ENCODE assay signal across 36 cellular contexts in genomic region chr19:13981021-13981420, GRCh38. TPM values are rescaled to one million over a fixed set of nuclear protein-coding genes. Genes with fewer than 3 reads are reported as not detected.
DNase-seq lines count a peak whose midpoint lies in the region; ATAC-seq, FAIRE-seq and TF ChIP-seq lines count a peak whose summit lies in the region.
"Had no signal": no experiment of that assay in that cellular context is flagged by ENCODE, and none has a peak within 500 bp of the region (broad histone marks: within the 10 kb centered on the region; RNA-seq: fewer than 3 reads in every experiment).

No MANE protein-coding gene starts in this region.

- H4K20me1 ChIP-seq in K562 (replicated peaks; ENCODE audit: control insufficient read depth, insufficient read depth, low read length), result no peaks in the 10 kb centered on the region
- no peaks in the 10 kb centered on the region for H4K20me1 ChIP-seq in osteoblast (ENCODE audit: insufficient read depth, low read length)
- H4K20me1 ChIP-seq in PC-9 (ENCODE audit: insufficient read depth), result peaks cover 3% of the 10 kb centered on the region; the same call in 1 of the 2 replicates

- 0 out of 2 replicates have a peak, but pooled peaks cover 2% of the 10 kb centered on the region for H3F3A ChIP-seq in PC-9 (ENCODE audit: insufficient read depth, low read depth)

- H3K79me2 ChIP-seq in K562 (ENCODE audit: control insufficient read depth, insufficient read depth, low read length) (no peaks in the 10 kb centered on the region), osteoblast (ENCODE audit: insufficient read depth, low read length) (no peaks in the 10 kb centered on the region), PC-9 (ENCODE audit: low read depth) (no peaks in the 10 kb centered on the region)

- H3K9me2 ChIP-seq in PC-9 (ENCODE audit: insufficient read depth), result no peaks in the 10 kb centered on the region

- H3K4me2 ChIP-seq in K562 (ENCODE audit: insufficient read depth, low read length), result no peak overlapping the region
- no peak overlapping the region for H3K4me2 ChIP-seq in osteoblast (ENCODE audit: insufficient read depth, low read length)
- no peak overlapping the region for H3K4me2 ChIP-seq in PC-9
- H3K4me2 ChIP-seq: A549 had no signal

- no peaks in the 10 kb centered on the region for H3K27me3 ChIP-seq in CD8-positive, alpha-beta memory T cell (ENCODE audit: insufficient read depth, low read length, poor library complexity, severe bottlenecking)
- H3K27me3 ChIP-seq in K562 (ENCODE audit: control insufficient read depth in 2 of 2, insufficient read depth in 2 of 2, low read length in 2 of 2) (no peaks in the 10 kb centered on the region), osteoblast (ENCODE audit: insufficient read depth, low read length) (no peaks in the 10 kb centered on the region), PC-9 (ENCODE audit: insufficient read depth, low read depth) (no peaks in the 10 kb centered on the region)
- H3K27me3 ChIP-seq: ascending aorta, cardiac muscle cell, colonic mucosa, right lobe of liver, spleen had no signal

- H3K27me3 Mint-ChIP-seq in activated CD4-positive, alpha-beta T cell treated with anti-CD3 and anti-CD28 coated beads, Interleukin-2, amount 10 ng/mL, durations not matched to agents 7 days and 5 days, result no peaks in the 10 kb centered on the region
- H3K27me3 Mint-ChIP-seq in CD8-positive, alpha-beta memory T cell, result no peaks in the 10 kb centered on the region
- H3K27me3 Mint-ChIP-seq: activated naive CD8-positive, alpha-beta T cell; activated T-helper 17 cell treated with anti-CD3 and anti-CD28 coated beads, Interleukin-2, amount 50 U/mL, for 72 hours; stimulated activated naive CD8-positive, alpha-beta T cell treated with anti-CD3 and anti-CD28 coated beads, Interleukin-15, Interleukin-2, amounts not matched to agents 100 ng/mL and 50 ng/mL, for 24 hours had no signal

- ATAC-seq in K562, result peak; percentile 18; the same call in 1 of the 3 replicates
- ATAC-seq: activated T-helper 17 cell treated with anti-CD3 and anti-CD28 coated beads, Interleukin-2, amount 50 U/mL, for 72 hours; HepG2; right lobe of liver had no signal

- intact Hi-C loops in K562 (cut with micrococcal nuclease), result no loop called here
- intact Hi-C loops in PC-9 (cut with micrococcal nuclease; ENCODE audit: unreplicated experiment), result no loop called here

- H3K4me3 Mint-ChIP-seq in activated CD4-positive, alpha-beta T cell treated with anti-CD3 and anti-CD28 coated beads, Interleukin-2, amount 10 ng/mL, durations not matched to agents 7 days and 5 days, result no peak overlapping the region
- no peak overlapping the region for H3K4me3 Mint-ChIP-seq in CD8-positive, alpha-beta memory T cell
- H3K4me3 Mint-ChIP-seq: activated T-helper 17 cell treated with anti-CD3 and anti-CD28 coated beads, Interleukin-2, amount 50 U/mL, for 72 hours; immature natural killer cell; stimulated activated naive CD8-positive, alpha-beta T cell treated with anti-CD3 and anti-CD28 coated beads, Interleukin-15, Interleukin-2, amounts not matched to agents 100 ng/mL and 50 ng/mL, for 24 hours had no signal

- 80% methylated on average over 5 of the region's 5 CpGs for WGBS in K562 (ENCODE audit: insufficient coverage, low coverage, missing lambda C conversion rate)

- CTCF ChIA-PET in activated CD4-positive, alpha-beta T cell treated with anti-CD3 and anti-CD28 coated beads, Interleukin-2, amount 10 ng/mL, durations not matched to agents 7 days and 5 days (lab: Charles Lee), result interaction anchor here (1.0 kb wide), 1 partner anchor 17 kb away, joined by 3 read pairs; no protein-coding TSS in a partner anchor
- CTCF ChIA-PET in CD8-positive, alpha-beta memory T cell (lab: Charles Lee), result interaction anchor here (1.4 to 1.7 kb wide), 2 partner anchors 51 to 67 kb away, joined by 4 read pairs; partner anchors contain the start of gene IL27RA
- CTCF ChIA-PET in K562 (lab: Yijun Ruan, JAX; ENCODE audit: low intra/inter-chr PET ratio), result no interaction called here
- CTCF ChIA-PET in PC-9 (lab: Charles Lee), result no interaction called here

- H3K27ac ChIP-seq in CD8-positive, alpha-beta memory T cell (ENCODE audit: low read depth, low read length), result no peak overlapping the region
- no peak overlapping the region for H3K27ac ChIP-seq in K562 (ENCODE audit: extremely low read depth, low read depth, low read length)
- H3K27ac ChIP-seq in osteoblast (ENCODE audit: low read depth, low read length), result no peak overlapping the region
- no peak overlapping the region for H3K27ac ChIP-seq in PC-9
- H3K27ac ChIP-seq: A549, ascending aorta, cardiac muscle cell, colonic mucosa, prostate gland, right lobe of liver, thoracic aorta had no signal

- TF ChIP-seq EP300 in K562 (IDR thresholded peaks at IDR 0.05; ENCODE audit: low read length), result no peak

- BruUV-seq in K562 (replicated peaks; lab: Mats Ljungman, UMichigan) (no TSS peak), PC-9 (replicated peaks; lab: Mats Ljungman, UMichigan) (no TSS peak)

- no peak for FAIRE-seq in K562 (lab: Jason Lieb, UNC)
- FAIRE-seq: A549, GM12891, HepG2, urothelium cell line had no signal

- TF ChIP-seq CTCF in K562 (IDR thresholded peaks at IDR 0.05 in 2 of 3, conservative IDR thresholded peaks at IDR 0.05 in 1 of 3; ENCODE audit: insufficient read depth in 2 of 3, low read depth in 1 of 3, low read length in 3 of 3), result no peak
- TF ChIP-seq CTCF in osteoblast (IDR thresholded peaks at IDR 0.05; ENCODE audit: extremely low read depth, low read depth, low read length), result no peak
- TF ChIP-seq CTCF in PC-9 (conservative IDR thresholded peaks at IDR 0.05), result no peak

- peak overlapping the region; percentile 69 for H3K27ac Mint-ChIP-seq in activated CD4-positive, alpha-beta T cell treated with anti-CD3 and anti-CD28 coated beads, Interleukin-2, amount 10 ng/mL, durations not matched to agents 7 days and 5 days
- peak overlapping the region in 6 of 8 donors; percentile 23 to 74 (median 46) for H3K27ac Mint-ChIP-seq in CD8-positive, alpha-beta memory T cell
- H3K27ac Mint-ChIP-seq: activated T-helper 17 cell treated with anti-CD3 and anti-CD28 coated beads, Interleukin-2, amount 50 U/mL, for 72 hours; stimulated activated naive CD8-positive, alpha-beta T cell treated with anti-CD3 and anti-CD28 coated beads, Interleukin-15, Interleukin-2, amounts not matched to agents 100 ng/mL and 50 ng/mL, for 24 hours had no signal

- H3K9me1 ChIP-seq in K562 (ENCODE audit: control insufficient read depth, insufficient read depth, low read length), result no peaks in the 10 kb centered on the region

- DNase-seq in activated CD4-positive, alpha-beta T cell treated with anti-CD3 and anti-CD28 coated beads, Interleukin-2, amount 10 ng/mL, durations not matched to agents 7 days and 5 days, result no peak
- DNase-seq in activated CD4-positive, alpha-beta T cell treated with anti-CD3 and anti-CD28 coated beads, Interleukin-2, amount 50 U/mL, for 48 hours, result no peak
- no peak for DNase-seq in CD8-positive, alpha-beta memory T cell
- DNase-seq in K562 (ENCODE audit: extremely low read depth in 1 of 4, low spot score in 3 of 4) (no peak), osteoblast (ENCODE audit: insufficient read length, low spot score, missing footprints) (peak; percentile 19), SIG-M5 (lab: John Stamatoyannopoulos, UW) (no peak), PC-9 (no peak), HCEC 1CT (no peak)
- DNase-seq: activated CD4-positive, alpha-beta T cell treated with anti-CD3 and anti-CD28 coated beads, Interleukin-2, amount 50 U/mL, for 4 hours; colonic mucosa; effector CD8-positive, alpha-beta T cell; hypothalamus; immature natural killer cell; Kasumi-1; mammary epithelial cell; NCI-H1436; NCI-H2081; NCI-H526; right lobe of liver; Right ventricle myocardium superior; spleen; stimulated activated CD4-positive, alpha-beta T cell treated with anti-CD3 and anti-CD28 coated beads, Interleukin-2, amount 100 ng/mL, for 24 hours had no signal

- peaks cover 10% of the 10 kb centered on the region for H3K36me3 Mint-ChIP-seq in activated CD4-positive, alpha-beta T cell treated with anti-CD3 and anti-CD28 coated beads, Interleukin-2, amount 10 ng/mL, durations not matched to agents 7 days and 5 days (ENCODE audit: low read depth)
- peaks cover 0 to 10% (median 2%) of the 10 kb centered on the region in 3 donors for H3K36me3 Mint-ChIP-seq in CD8-positive, alpha-beta memory T cell
- H3K36me3 Mint-ChIP-seq: activated naive CD8-positive, alpha-beta T cell had no signal

- no peak for TF ChIP-seq RAD21 in K562 (CRISPR knock-in tag; conservative IDR thresholded peaks at IDR 0.05 in 1 of 2, IDR thresholded peaks at IDR 0.05 in 1 of 2)

- no peaks in the 10 kb centered on the region for H3K9me3 ChIP-seq in CD8-positive, alpha-beta memory T cell (ENCODE audit: low read length)
- no peaks in the 10 kb centered on the region for H3K9me3 ChIP-seq in K562 (replicated peaks; ENCODE audit: control insufficient read depth, insufficient read depth, low read depth, low read length)
- no peaks in the 10 kb centered on the region for H3K9me3 ChIP-seq in osteoblast (ENCODE audit: low read depth, low read length)
- no peaks in the 10 kb centered on the region for H3K9me3 ChIP-seq in PC-9 (ENCODE audit: insufficient read depth, low read depth)
- H3K9me3 ChIP-seq: A549, ascending aorta, colonic mucosa, HAP-1, prostate gland, right lobe of liver, spleen, thoracic aorta had no signal

- no peaks in the 10 kb centered on the region for H3K36me3 ChIP-seq in CD8-positive, alpha-beta memory T cell (ENCODE audit: insufficient read depth, low read length)
- H3K36me3 ChIP-seq in K562 (ENCODE audit: control insufficient read depth, insufficient read depth, low read length), result peaks cover 37% of the 10 kb centered on the region; the same call in 1 of the 3 replicates
- peaks cover 5% of the 10 kb centered on the region for H3K36me3 ChIP-seq in osteoblast (ENCODE audit: insufficient read depth, low read length)
- H3K36me3 ChIP-seq in PC-9 (ENCODE audit: low read depth), result no peaks in the 10 kb centered on the region
- H3K36me3 ChIP-seq: cardiac muscle cell, colonic mucosa, prostate gland, thoracic aorta had no signal

- peak overlapping the region in 1 of 2 experiments; percentile 78; a peak in 2 of 4 replicates for H3K9ac ChIP-seq in K562 (ENCODE audit: insufficient read depth in 1 of 2, low read depth in 2 of 2, low read length in 2 of 2)

- no peaks in the 10 kb centered on the region for H3K9me3 Mint-ChIP-seq in activated CD4-positive, alpha-beta T cell treated with anti-CD3 and anti-CD28 coated beads, Interleukin-2, amount 10 ng/mL, durations not matched to agents 7 days and 5 days
- H3K9me3 Mint-ChIP-seq in CD8-positive, alpha-beta memory T cell, result no peaks in the 10 kb centered on the region
- H3K9me3 Mint-ChIP-seq: activated T-helper 17 cell treated with anti-CD3 and anti-CD28 coated beads, Interleukin-2, amount 50 U/mL, for 72 hours; immature natural killer cell; stimulated activated naive CD8-positive, alpha-beta T cell treated with anti-CD3 and anti-CD28 coated beads, Interleukin-15, Interleukin-2, amounts not matched to agents 100 ng/mL and 50 ng/mL, for 24 hours had no signal

- in situ Hi-C loops in K562 (cut with MboI), result no loop called here

- peaks cover 51% of the 10 kb centered on the region for H3K4me1 ChIP-seq in CD8-positive, alpha-beta memory T cell (ENCODE audit: insufficient read depth, low read length)
- H3K4me1 ChIP-seq in K562 (replicated peaks in 1 of 2; ENCODE audit: control insufficient read depth in 2 of 2, insufficient read depth in 2 of 2, low read length in 2 of 2) (peaks cover 0 to 64% of the 10 kb centered on the region in 2 experiments; a peak in 2 of 5 replicates), osteoblast (ENCODE audit: insufficient read depth, low read length) (no peaks in the 10 kb centered on the region), PC-9 (replicated peaks; ENCODE audit: insufficient read depth) (no peaks in the 10 kb centered on the region)
- H3K4me1 ChIP-seq: A549, HAP-1, right lobe of liver had no signal

- H3K4me1 Mint-ChIP-seq in activated CD4-positive, alpha-beta T cell treated with anti-CD3 and anti-CD28 coated beads, Interleukin-2, amount 10 ng/mL, durations not matched to agents 7 days and 5 days, result peaks cover 58% of the 10 kb centered on the region
- peaks cover 15 to 54% (median 22%) of the 10 kb centered on the region in 3 donors for H3K4me1 Mint-ChIP-seq in CD8-positive, alpha-beta memory T cell

- POLR2A ChIA-PET in activated CD4-positive, alpha-beta T cell treated with anti-CD3 and anti-CD28 coated beads, Interleukin-2, amount 10 ng/mL, durations not matched to agents 7 days and 5 days (lab: Charles Lee), result no interaction called here
- POLR2A ChIA-PET in CD8-positive, alpha-beta memory T cell (lab: Charles Lee), result no interaction called here
- POLR2A ChIA-PET in K562 (lab: Yijun Ruan, JAX) (no interaction called here), PC-9 (lab: Charles Lee; ENCODE audit: unreplicated experiment) (no interaction called here)

- TF ChIP-seq POLR2A in K562 (conservative IDR thresholded peaks at IDR 0.05), result no peak

- H3K4me3 ChIP-seq in CD8-positive, alpha-beta memory T cell (ENCODE audit: low read length), result no peak overlapping the region
- H3K4me3 ChIP-seq in K562, result no peak overlapping the region
- H3K4me3 ChIP-seq in osteoblast (ENCODE audit: insufficient read depth, low read length), result no peak overlapping the region
- H3K4me3 ChIP-seq in PC-9, result no peak overlapping the region
- H3K4me3 ChIP-seq: A549, ascending aorta, cardiac muscle cell, colonic mucosa, HAP-1, prostate gland, right lobe of liver, spleen, thoracic aorta had no signal

- H2AFZ ChIP-seq in K562 (ENCODE audit: low read depth, low read length) (no peak overlapping the region), osteoblast (ENCODE audit: low read length) (no peak overlapping the region), PC-9 (no peak overlapping the region)

RNA-seq across cellular contexts. Expression of gene RFX1, which starts 25.1 kb away (rescaled TPM):
- total RNA-seq in activated CD4-positive, alpha-beta T cell treated with anti-CD3 and anti-CD28 coated beads, Interleukin-2, amount 10 ng/mL, durations not matched to agents 7 days and 5 days, result 10 to 100 TPM; 19.1 to 19.9 TPM
- 10 to 100 TPM; 13.0 to 13.6 TPM for total RNA-seq in CD8-positive, alpha-beta memory T cell
- 3.1 TPM for polyA plus RNA-seq in CD8-positive, alpha-beta memory T cell
- 5.5 and 14.4 TPM in 2 replicates for total RNA-seq in K562 (2011; cell fraction: chromatin; rRNA removed; ENCODE audit: low replicate concordance)
- total RNA-seq in K562 (2011; cell fraction: nucleolus; rRNA removed), result 12.2 and 13.2 TPM in 2 replicates
- total RNA-seq in K562 (2011; cell fraction: nucleoplasm; rRNA removed), result 7.8 and 8.1 TPM in 2 replicates
- total RNA-seq in K562 (2014; rRNA removed) (3.1 and 4.0 TPM in 2 replicates), K562 (2014; rRNA removed; fragmentation: Illumina TruSeq; extraction: Trizol) (0.22 and 0.40 TPM in 2 replicates), K562 (2015; rRNA removed; fragmentation: Illumina TruSeq; extraction: Trizol) (1.2 and 1.4 TPM in 2 replicates), K562 (2021) (17.9 and 19.3 TPM in 2 replicates), osteoblast (2.4 and 2.5 TPM in 2 replicates), PC-9 (2021) (20.6 and 25.5 TPM in 2 replicates)
- polyA plus RNA-seq in K562 (2011; rRNA removed) (0.95 and 1.4 TPM in 2 replicates), K562 (2014; fragmentation: Illumina TruSeq; extraction: Trizol) (1.7 and 4.7 TPM in 2 replicates), K562 (2014; fragmentation: Nextera tagmentation; extraction: Ambion mirVana) (under 1 TPM; 0.14 to 0.25 TPM), K562 (2014; rRNA removed) (3.8 and 4.8 TPM in 2 replicates)
- 0.60 and 1.4 TPM in 2 replicates for polyA plus RNA-seq in K562 (2011; cell fraction: cytosol; rRNA removed)
- 5.3 and 11.1 TPM in 2 replicates for polyA plus RNA-seq in K562 (2011; cell fraction: nucleus; rRNA removed)
- polyA plus RNA-seq in K562 (2012), result 9.7 and 10.4 TPM in 2 replicates
- 0.35 and 0.36 TPM in 2 replicates for polyA minus RNA-seq in K562 (2011; rRNA and poly(A)+ RNA removed)
- 5.1 and 12.7 TPM in 2 replicates for polyA minus RNA-seq in K562 (2011; cell fraction: cytosol; rRNA and poly(A)+ RNA removed)
- 4.2 and 5.9 TPM in 2 replicates for polyA minus RNA-seq in K562 (2011; cell fraction: nucleus; rRNA and poly(A)+ RNA removed)

RNA-seq across cellular contexts. Expression of gene DCAF15, which starts 28.7 kb away (rescaled TPM):
- 10 to 100 TPM; 80.3 to 85.4 TPM for total RNA-seq in activated CD4-positive, alpha-beta T cell treated with anti-CD3 and anti-CD28 coated beads, Interleukin-2, amount 10 ng/mL, durations not matched to agents 7 days and 5 days
- 10 to 100 TPM; 64.6 to 66.5 TPM for total RNA-seq in CD8-positive, alpha-beta memory T cell
- 8.0 TPM for polyA plus RNA-seq in CD8-positive, alpha-beta memory T cell
- 49.6 and 162 TPM in 2 replicates for total RNA-seq in K562 (2011; cell fraction: chromatin; rRNA removed; ENCODE audit: low replicate concordance)
- 148 and 149 TPM in 2 replicates for total RNA-seq in K562 (2011; cell fraction: nucleolus; rRNA removed)
- total RNA-seq in K562 (2011; cell fraction: nucleoplasm; rRNA removed), result 55.0 and 76.5 TPM in 2 replicates
- 37.0 and 39.4 TPM in 2 replicates for total RNA-seq in K562 (2014; rRNA removed)
- 10.4 and 13.6 TPM in 2 replicates for total RNA-seq in K562 (2014; rRNA removed; fragmentation: Illumina TruSeq; extraction: Trizol)
- total RNA-seq in K562 (2015; rRNA removed; fragmentation: Illumina TruSeq; extraction: Trizol), result 22.5 and 24.0 TPM in 2 replicates
- 63.2 and 68.5 TPM in 2 replicates for total RNA-seq in K562 (2021)
- 27.7 and 46.8 TPM in 2 replicates for polyA plus RNA-seq in K562 (2011; rRNA removed)
- polyA plus RNA-seq in K562 (2011; cell fraction: cytosol; rRNA removed), result 28.8 and 44.6 TPM in 2 replicates
- 228 and 347 TPM in 2 replicates for polyA plus RNA-seq in K562 (2011; cell fraction: nucleus; rRNA removed)
- polyA plus RNA-seq in K562 (2012), result 50.0 and 68.0 TPM in 2 replicates
- 31.0 and 55.5 TPM in 2 replicates for polyA plus RNA-seq in K562 (2014; fragmentation: Illumina TruSeq; extraction: Trizol)
- polyA plus RNA-seq in K562 (2014; fragmentation: Nextera tagmentation; extraction: Ambion mirVana), result under 1 TPM; 0.17 to 0.56 TPM
- polyA plus RNA-seq in K562 (2014; rRNA removed), result 52.5 and 56.2 TPM in 2 replicates
- 14.2 and 17.7 TPM in 2 replicates for polyA minus RNA-seq in K562 (2011; rRNA and poly(A)+ RNA removed)
- 19.0 and 22.3 TPM in 2 replicates for polyA minus RNA-seq in K562 (2011; cell fraction: cytosol; rRNA and poly(A)+ RNA removed)
- 42.0 and 54.3 TPM in 2 replicates for polyA minus RNA-seq in K562 (2011; cell fraction: nucleus; rRNA and poly(A)+ RNA removed)
- 11.5 and 11.9 TPM in 2 replicates for total RNA-seq in osteoblast
- total RNA-seq in PC-9 (2021), result 31.7 and 35.3 TPM in 2 replicates

RNA-seq across cellular contexts. Expression of gene PODNL1, which starts 42.8 kb away (rescaled TPM):
- under 1 TPM; 0.17 to 0.58 TPM for total RNA-seq in activated CD4-positive, alpha-beta T cell treated with anti-CD3 and anti-CD28 coated beads, Interleukin-2, amount 10 ng/mL, durations not matched to agents 7 days and 5 days
- total RNA-seq in CD8-positive, alpha-beta memory T cell, result under 1 TPM in 1 of 2 experiments, not detected in 1; 0.24 TPM
- polyA plus RNA-seq in CD8-positive, alpha-beta memory T cell, result not detected
- total RNA-seq in K562 (2011; cell fraction: chromatin; rRNA removed; ENCODE audit: low replicate concordance), result 0.14 and 2.1 TPM in 2 replicates
- 0.53 and 1.2 TPM in 2 replicates for total RNA-seq in K562 (2011; cell fraction: nucleolus; rRNA removed)
- 0.29 and 2.3 TPM in 2 replicates for total RNA-seq in K562 (2011; cell fraction: nucleoplasm; rRNA removed)
- total RNA-seq in K562 (2014; rRNA removed) (0.12 TPM in 1 of 2 replicates, not detected in the other), K562 (2014; rRNA removed; fragmentation: Illumina TruSeq; extraction: Trizol) (not detected in 2 replicates), K562 (2015; rRNA removed; fragmentation: Illumina TruSeq; extraction: Trizol) (0.25 and 0.34 TPM in 2 replicates), K562 (2021) (0.40 and 0.47 TPM in 2 replicates), osteoblast (4.0 and 6.5 TPM in 2 replicates), PC-9 (2021) (3.2 and 6.4 TPM in 2 replicates)
- polyA plus RNA-seq in K562 (2011; rRNA removed) (0.18 and 0.46 TPM in 2 replicates), K562 (2014; fragmentation: Illumina TruSeq; extraction: Trizol) (0.22 and 0.42 TPM in 2 replicates), K562 (2014; fragmentation: Nextera tagmentation; extraction: Ambion mirVana) (under 1 TPM in 1 of 2 experiments, not detected in 1; 0.24 TPM), K562 (2014; rRNA removed) (0.21 TPM in 1 of 2 replicates, not detected in the other)
- polyA plus RNA-seq in K562 (2011; cell fraction: cytosol; rRNA removed), result 0.55 and 0.91 TPM in 2 replicates
- polyA plus RNA-seq in K562 (2011; cell fraction: nucleus; rRNA removed), result 0.18 and 0.60 TPM in 2 replicates
- polyA plus RNA-seq in K562 (2012), result 0.82 and 1.8 TPM in 2 replicates
- polyA minus RNA-seq in K562 (2011; rRNA and poly(A)+ RNA removed), result 0.42 TPM in 1 of 2 replicates, not detected in the other
- not detected in 2 replicates for polyA minus RNA-seq in K562 (2011; cell fraction: cytosol; rRNA and poly(A)+ RNA removed)
- 0.13 and 0.67 TPM in 2 replicates for polyA minus RNA-seq in K562 (2011; cell fraction: nucleus; rRNA and poly(A)+ RNA removed)
- total RNA-seq: HepG2 had no signal
- polyA plus RNA-seq: cardiac muscle cell, immature natural killer cell had no signal

RNA-seq across cellular contexts. Expression of gene RLN3, which starts 46.9 kb away (rescaled TPM):
- not detected for total RNA-seq in activated CD4-positive, alpha-beta T cell treated with anti-CD3 and anti-CD28 coated beads, Interleukin-2, amount 10 ng/mL, durations not matched to agents 7 days and 5 days
- total RNA-seq in CD8-positive, alpha-beta memory T cell, result not detected
- polyA plus RNA-seq in CD8-positive, alpha-beta memory T cell, result not detected
- total RNA-seq in K562 (2011; cell fraction: chromatin; rRNA removed; ENCODE audit: low replicate concordance), result not detected in 2 replicates
- 0.92 TPM in 1 of 2 replicates, not detected in the other for total RNA-seq in K562 (2011; cell fraction: nucleolus; rRNA removed)
- not detected in 2 replicates for total RNA-seq in K562 (2011; cell fraction: nucleoplasm; rRNA removed)
- total RNA-seq in K562 (2014; rRNA removed) (1.1 TPM in 1 of 2 replicates, not detected in the other), K562 (2014; rRNA removed; fragmentation: Illumina TruSeq; extraction: Trizol) (not detected in 2 replicates), K562 (2015; rRNA removed; fragmentation: Illumina TruSeq; extraction: Trizol) (not detected in 2 replicates), K562 (2021) (0.31 TPM in 1 of 2 replicates, not detected in the other), osteoblast (not detected in 2 replicates), PC-9 (2021) (not detected in 2 replicates)
- polyA plus RNA-seq in K562 (2011; rRNA removed) (0.71 TPM in 1 of 2 replicates, not detected in the other), K562 (2014; fragmentation: Illumina TruSeq; extraction: Trizol) (not detected in 2 replicates), K562 (2014; fragmentation: Nextera tagmentation; extraction: Ambion mirVana) (not detected), K562 (2014; rRNA removed) (0.38 and 1.2 TPM in 2 replicates)
- 0.27 and 2.5 TPM in 2 replicates for polyA plus RNA-seq in K562 (2011; cell fraction: cytosol; rRNA removed)
- polyA plus RNA-seq in K562 (2011; cell fraction: nucleus; rRNA removed), result 0.57 TPM in 1 of 2 replicates, not detected in the other
- 0.26 and 0.57 TPM in 2 replicates for polyA plus RNA-seq in K562 (2012)
- polyA minus RNA-seq in K562 (2011; rRNA and poly(A)+ RNA removed), result not detected in 2 replicates
- polyA minus RNA-seq in K562 (2011; cell fraction: cytosol; rRNA and poly(A)+ RNA removed), result not detected in 2 replicates
- not detected in 2 replicates for polyA minus RNA-seq in K562 (2011; cell fraction: nucleus; rRNA and poly(A)+ RNA removed)
- total RNA-seq: activated T-helper 17 cell treated with anti-CD3 and anti-CD28 coated beads, Interleukin-2, amount 50 U/mL, for 72 hours; ascending aorta; cardiac muscle cell; colonic mucosa; epithelial cell of proximal tubule; glomerular endothelial cell; HepG2; mammary epithelial cell; prostate gland; right lobe of liver; Right ventricle myocardium superior; spleen; thoracic aorta had no signal
- polyA plus RNA-seq: A549, cardiac muscle cell, HepG2, immature natural killer cell, mammary epithelial cell had no signal

RNA-seq across cellular contexts. Expression of gene IL27RA, which starts 50.5 kb away (rescaled TPM):
- total RNA-seq in activated CD4-positive, alpha-beta T cell treated with anti-CD3 and anti-CD28 coated beads, Interleukin-2, amount 10 ng/mL, durations not matched to agents 7 days and 5 days, result 10 to 100 TPM; 66.5 to 70.3 TPM
- 10 to 100 TPM; 71.4 to 73.6 TPM for total RNA-seq in CD8-positive, alpha-beta memory T cell
- 83.4 TPM for polyA plus RNA-seq in CD8-positive, alpha-beta memory T cell
- total RNA-seq in K562 (2011; cell fraction: chromatin; rRNA removed; ENCODE audit: low replicate concordance), result 10.9 and 28.8 TPM in 2 replicates
- 34.2 and 45.7 TPM in 2 replicates for total RNA-seq in K562 (2011; cell fraction: nucleolus; rRNA removed)
- 19.0 and 24.8 TPM in 2 replicates for total RNA-seq in K562 (2011; cell fraction: nucleoplasm; rRNA removed)
- 11.6 and 12.6 TPM in 2 replicates for total RNA-seq in K562 (2014; rRNA removed)
- 6.3 and 7.0 TPM in 2 replicates for total RNA-seq in K562 (2014; rRNA removed; fragmentation: Illumina TruSeq; extraction: Trizol)
- 8.6 and 8.8 TPM in 2 replicates for total RNA-seq in K562 (2015; rRNA removed; fragmentation: Illumina TruSeq; extraction: Trizol)
- total RNA-seq in K562 (2021), result 15.2 and 15.9 TPM in 2 replicates
- 14.1 and 15.9 TPM in 2 replicates for polyA plus RNA-seq in K562 (2011; rRNA removed)
- polyA plus RNA-seq in K562 (2011; cell fraction: cytosol; rRNA removed), result 9.7 and 22.4 TPM in 2 replicates
- polyA plus RNA-seq in K562 (2011; cell fraction: nucleus; rRNA removed), result 7.8 and 13.8 TPM in 2 replicates
- 12.8 and 16.0 TPM in 2 replicates for polyA plus RNA-seq in K562 (2012)
- polyA plus RNA-seq in K562 (2014; fragmentation: Illumina TruSeq; extraction: Trizol), result 12.5 and 13.3 TPM in 2 replicates
- polyA plus RNA-seq in K562 (2014; fragmentation: Nextera tagmentation; extraction: Ambion mirVana), result 1 to 10 TPM; 1.9 to 2.1 TPM
- 10.6 and 12.0 TPM in 2 replicates for polyA plus RNA-seq in K562 (2014; rRNA removed)
- polyA minus RNA-seq in K562 (2011; rRNA and poly(A)+ RNA removed), result 4.5 and 7.4 TPM in 2 replicates
- polyA minus RNA-seq in K562 (2011; cell fraction: cytosol; rRNA and poly(A)+ RNA removed), result 5.3 and 8.4 TPM in 2 replicates
- polyA minus RNA-seq in K562 (2011; cell fraction: nucleus; rRNA and poly(A)+ RNA removed), result 2.8 and 3.9 TPM in 2 replicates
- 1.1 and 1.2 TPM in 2 replicates for total RNA-seq in osteoblast
- 7.8 and 11.9 TPM in 2 replicates for total RNA-seq in PC-9 (2021)

Comparison
In these comparisons a context has a peak if more than half of its experiments do, and no peak if none do; other contexts are left out.
1. CTCF ChIA-PET loops: an anchor here in activated CD4-positive, alpha-beta T cell treated with anti-CD3 and anti-CD28 coated beads, Interleukin-2, amount 10 ng/mL, durations not matched to agents 7 days and 5 days (1.0 kb wide) and CD8-positive, alpha-beta memory T cell (1.4 to 1.7 kb wide); none called in K562 and PC-9.